ENCODE assay signal across 1 cellular context in the genomic region with DNA sequence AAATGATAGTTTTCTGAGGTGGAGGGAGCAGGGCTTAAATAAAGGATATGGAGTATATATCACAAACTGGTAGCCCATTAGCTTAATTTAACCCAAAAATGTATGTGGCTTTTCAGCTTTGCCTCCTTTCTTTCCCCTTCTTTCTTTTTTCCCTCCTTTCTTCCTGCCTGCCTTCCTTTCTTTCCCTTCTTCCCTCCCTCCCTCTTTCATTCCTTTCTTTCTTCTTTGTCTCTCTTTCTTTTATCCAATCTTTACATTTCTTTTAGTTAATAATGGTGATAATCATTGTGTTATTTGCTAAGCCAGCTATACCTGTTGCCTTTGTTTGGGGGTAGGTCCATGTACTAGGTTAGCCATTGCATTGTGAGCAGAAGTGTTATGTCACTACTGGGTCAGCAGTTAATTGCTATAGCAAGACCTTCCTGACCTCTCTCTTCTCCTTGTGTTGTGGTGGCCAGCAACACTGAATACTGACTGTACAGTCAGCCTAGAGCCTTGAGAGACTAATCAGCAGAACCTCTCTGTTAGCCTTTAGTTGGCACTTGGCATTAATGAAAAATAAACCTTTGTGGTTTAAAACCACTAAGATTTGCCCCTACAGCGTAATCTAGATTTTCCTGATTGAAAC.
TF ChIP-seq lines count a peak whose summit lies in the region.

No MANE protein-coding gene starts in this region.

TF ChIP-seq in GM23338, 12 proteins besides CTCF, POLR2A, EP300 and RAD21:
- TF ChIP-seq ZNF331 (CRISPR knock-in tag; IDR thresholded peaks at IDR 0.05; ENCODE audit: low read depth) (no peak), STAT1 (IDR thresholded peaks at IDR 0.05; ENCODE audit: unreplicated experiment) (no peak), EZH2phosphoT487 (IDR thresholded peaks at IDR 0.05; ENCODE audit: unreplicated experiment) (no peak), CREB1 (CRISPR knock-in tag; IDR thresholded peaks at IDR 0.05; ENCODE audit: low read depth) (no peak)
- TF ChIP-seq, protein P1, sequence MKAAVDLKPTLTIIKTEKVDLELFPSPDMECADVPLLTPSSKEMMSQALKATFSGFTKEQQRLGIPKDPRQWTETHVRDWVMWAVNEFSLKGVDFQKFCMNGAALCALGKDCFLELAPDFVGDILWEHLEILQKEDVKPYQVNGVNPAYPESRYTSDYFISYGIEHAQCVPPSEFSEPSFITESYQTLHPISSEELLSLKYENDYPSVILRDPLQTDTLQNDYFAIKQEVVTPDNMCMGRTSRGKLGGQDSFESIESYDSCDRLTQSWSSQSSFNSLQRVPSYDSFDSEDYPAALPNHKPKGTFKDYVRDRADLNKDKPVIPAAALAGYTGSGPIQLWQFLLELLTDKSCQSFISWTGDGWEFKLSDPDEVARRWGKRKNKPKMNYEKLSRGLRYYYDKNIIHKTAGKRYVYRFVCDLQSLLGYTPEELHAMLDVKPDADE (IDR thresholded peaks at IDR 0.05) = no peak
